In genomic region chr1:39065542-39065941, GRCh38 we compare ENCODE assay signal across 15 cellular contexts.
"Had no signal": no experiment of that assay in that cellular context is flagged by ENCODE, and none has a peak within 500 bp of the region (broad histone marks: within the 10 kb centered on the region; RNA-seq: fewer than 3 reads in every experiment).

No MANE protein-coding gene starts in this region.

- DNase-seq: activated CD4-positive, alpha-beta T cell treated with anti-CD3 and anti-CD28 coated beads for 1 hour; activated T-cell treated with anti-CD3 and anti-CD28 coated beads, Interleukin-2, amount 50 U/mL, for 72 hours; effector CD4-positive, alpha-beta T cell; left ventricle myocardium inferior; mammary epithelial cell; midbrain; nephron progenitor cell; nucleus accumbens; stimulated activated CD4-positive, alpha-beta T cell treated with anti-CD3 and anti-CD28 coated beads, Interleukin-4, amount 100 ng/mL, for 4 hours; T-helper 9 cell; testis; upper lobe of left lung had no signal

- H3K27ac ChIP-seq: ascending aorta, left ventricle myocardium inferior, testis, upper lobe of left lung had no signal

- H3K9me3 ChIP-seq: ascending aorta, left ventricle myocardium inferior, spleen, testis, upper lobe of left lung had no signal

- H3K4me1 ChIP-seq: ascending aorta, left ventricle myocardium inferior, testis had no signal

- H3K4me3 ChIP-seq: ascending aorta, left ventricle myocardium inferior, spleen, testis, upper lobe of left lung had no signal

- H3K36me3 ChIP-seq: ascending aorta, left ventricle myocardium inferior, spleen, upper lobe of left lung had no signal

- ATAC-seq: activated T-cell treated with anti-CD3 and anti-CD28 coated beads, Interleukin-2, amount 50 U/mL, for 72 hours; stimulated activated memory B cell treated with anti-CD40 and anti-IgM and Interleukin-4, amounts not matched to agents 10 μg/mL and 1 μg/mL and 100 μg/mL, for 72 hours had no signal

- H3K27me3 ChIP-seq: ascending aorta, spleen, testis, upper lobe of left lung had no signal
